In genomic region chr2:65985986-65986385, GRCh38 we compare ENCODE assay signal across 17 cellular contexts.
DNase-seq lines count a peak whose midpoint lies in the region; ATAC-seq, FAIRE-seq and TF ChIP-seq lines count a peak whose summit lies in the region.
"Had no signal": no experiment of that assay in that cellular context is flagged by ENCODE, and none has a peak within 500 bp of the region (broad histone marks: within the 10 kb centered on the region; RNA-seq: fewer than 3 reads in every experiment).

No MANE protein-coding gene starts in this region.

- ATAC-seq in mucosa of descending colon, result peak; percentile 74

- H4K20me1 ChIP-seq in MM.1S (ENCODE audit: insufficient read depth, low read length), result no peaks in the 10 kb centered on the region
- H4K20me1 ChIP-seq: BLaER1 had no signal

- no peaks in the 10 kb centered on the region for H3F3A ChIP-seq in MM.1S (ENCODE audit: insufficient read depth, low read length)

- H3K9me3 ChIP-seq in HEK293 (ENCODE audit: control insufficient read depth, insufficient read depth, low read depth, low read length) (no peaks in the 10 kb centered on the region), MM.1S (replicated peaks; ENCODE audit: insufficient read depth, low read length) (no peaks in the 10 kb centered on the region), mucosa of descending colon (no peaks in the 10 kb centered on the region)

- peak; percentile 15 for DNase-seq in MM.1S
- DNase-seq in bronchial epithelial cell (ENCODE audit: low read depth), result peak; percentile 16
- peak in 1 of 3 donors; percentile 55 for DNase-seq in mucosa of descending colon
- no peak for DNase-seq in RCC 7860 (ENCODE audit: low spot score)
- no peak for DNase-seq in activated CD4-positive, alpha-beta T cell treated with anti-CD3 and anti-CD28 coated beads, Interleukin-2, amount 50 U/mL, for 1 hour
- no peak for DNase-seq in GM19239 (ENCODE audit: insufficient read length, low spot score)
- DNase-seq: 8988T; CD4-positive, alpha-beta memory T cell; DMS153; DMS79; GDM1; H9 had no signal

- CTCF ChIA-PET in HEK293 (lab: Yijun Ruan, JAX), result no interaction called here

- no peaks in the 10 kb centered on the region for H3K79me2 ChIP-seq in MM.1S (ENCODE audit: low read length)

- H3K9ac ChIP-seq in MM.1S (ENCODE audit: low read length), result no peak overlapping the region
- H3K9ac ChIP-seq: BLaER1 had no signal

- no peaks in the 10 kb centered on the region for H3K27me3 ChIP-seq in MM.1S (replicated peaks; ENCODE audit: insufficient read depth, low read length)
- H3K27me3 ChIP-seq in bronchial epithelial cell (ENCODE audit: control insufficient read depth, insufficient read depth, low read length), result no peaks in the 10 kb centered on the region
- H3K27me3 ChIP-seq: BLaER1 had no signal

- intact Hi-C loops in mucosa of descending colon (cut with DNase I, micrococcal nuclease), result no loop called here

- H3K9me2 ChIP-seq in MM.1S (replicated peaks; ENCODE audit: insufficient read depth, low read length), result no peaks in the 10 kb centered on the region

- H3K27ac ChIP-seq in HEK293 (ENCODE audit: extremely low read depth, low read depth, low read length), result no peak overlapping the region
- H3K27ac ChIP-seq in MM.1S (ENCODE audit: low read length), result no peak overlapping the region
- H3K27ac ChIP-seq: BLaER1 had no signal

- H3K36me3 ChIP-seq in HEK293 (ENCODE audit: control insufficient read depth in 2 of 2, insufficient read depth in 1 of 2, low read length in 2 of 2) (no peaks in the 10 kb centered on the region), MM.1S (replicated peaks; ENCODE audit: insufficient read depth, low read length) (no peaks in the 10 kb centered on the region), bronchial epithelial cell (ENCODE audit: control insufficient read depth, insufficient read depth, low read length) (no peaks in the 10 kb centered on the region), mucosa of descending colon (ENCODE audit: low read depth) (no peaks in the 10 kb centered on the region)
- H3K36me3 ChIP-seq: BLaER1 had no signal

- POLR2A ChIA-PET in HEK293 (lab: Yijun Ruan, JAX), result no interaction called here

- no peak for FAIRE-seq in bronchial epithelial cell (lab: Jason Lieb, UNC)
- no peak for FAIRE-seq in RCC 7860 (lab: Jason Lieb, UNC)
- no peak for FAIRE-seq in GM19239 (lab: Jason Lieb, UNC)
- FAIRE-seq: GM12892, GM18507, H1 had no signal

- H2AFZ ChIP-seq in MM.1S (ENCODE audit: low read length), result no peak overlapping the region

- H3K4me3 ChIP-seq in HEK293 (ENCODE audit: low read depth, low read length) (no peak overlapping the region), MM.1S (ENCODE audit: low read length) (no peak overlapping the region), bronchial epithelial cell (ENCODE audit: low read depth, low read length) (no peak overlapping the region), mucosa of descending colon (no peak overlapping the region)
- H3K4me3 ChIP-seq: BLaER1 had no signal

- TF ChIP-seq CTCF in HEK293 (tag by site-specific recombination; IDR thresholded peaks at IDR 0.05) (no peak), MM.1S (IDR thresholded peaks at IDR 0.05; ENCODE audit: low read length) (no peak), bronchial epithelial cell (IDR thresholded peaks at IDR 0.05; ENCODE audit: insufficient read depth, low read length, severe bottlenecking) (no peak), mucosa of descending colon (IDR thresholded peaks at IDR 0.05) (no peak)

- peaks cover 5% of the 10 kb centered on the region; the same call in 1 of the 2 replicates for H3K4me1 ChIP-seq in HEK293 (ENCODE audit: control insufficient read depth, insufficient read depth, low read length)
- peaks cover 10% of the 10 kb centered on the region for H3K4me1 ChIP-seq in MM.1S (ENCODE audit: low read length)
- no peaks in the 10 kb centered on the region for H3K4me1 ChIP-seq in mucosa of descending colon (ENCODE audit: low read depth)
- H3K4me1 ChIP-seq: BLaER1 had no signal

- no peak overlapping the region for H3K4me2 ChIP-seq in MM.1S (ENCODE audit: low read depth, low read length)
- H3K4me2 ChIP-seq: BLaER1 had no signal

TF ChIP-seq in HEK293, 187 proteins besides CTCF, POLR2A, EP300 and RAD21:
- TF ChIP-seq ZBTB48 (tag by site-specific recombination; IDR thresholded peaks at IDR 0.05) (no peak), KLF1 (tag by site-specific recombination; IDR thresholded peaks at IDR 0.05) (0 out of 2 replicates have a peak, but pooled peaks have one; percentile 15)

Comparison
In these comparisons a context has a peak if more than half of its experiments do, and no peak if none do; other contexts are left out.
1. DNase-seq: peak in MM.1S (single experiment) and bronchial epithelial cell (single experiment); none in RCC 7860 (single experiment), activated CD4-positive, alpha-beta T cell treated with anti-CD3 and anti-CD28 coated beads, Interleukin-2, amount 50 U/mL, for 1 hour (single experiment) and GM19239 (single experiment).